In the genomic region with DNA sequence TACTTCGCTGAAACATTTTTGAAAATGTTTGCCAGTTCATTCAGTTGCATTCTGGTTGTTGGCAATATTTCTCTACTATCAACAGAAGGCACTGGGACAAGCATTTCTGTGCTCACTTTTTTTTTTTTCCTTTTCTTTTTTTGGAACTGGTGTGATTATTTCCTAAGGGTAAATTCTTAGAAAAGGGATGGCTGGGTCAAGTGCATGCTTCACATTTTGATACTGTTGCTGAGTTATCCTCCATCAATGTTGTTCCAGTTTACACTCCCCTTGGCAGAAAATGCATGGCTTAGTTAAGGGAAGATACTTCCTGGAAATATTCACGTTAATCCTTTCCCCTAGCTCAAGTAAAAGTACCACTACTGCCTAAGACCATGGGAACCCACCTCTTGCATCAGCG, we compare ENCODE assay signal across 21 cellular contexts.
"Had no signal": no experiment of that assay in that cellular context is flagged by ENCODE, and none has a peak within 500 bp of the region (broad histone marks: within the 10 kb centered on the region; RNA-seq: fewer than 3 reads in every experiment).

No MANE protein-coding gene starts in this region.

- H3K4me2 ChIP-seq: hepatocyte had no signal

- DNase-seq: dermis blood vessel endothelial cell; dorsolateral prefrontal cortex; effector CD4-positive, alpha-beta T cell; effector memory CD4-positive, alpha-beta T cell; foreskin keratinocyte; heart left ventricle; hypothalamus; immature natural killer cell; islet precursor cell; kidney; kidney glomerular epithelial cell; left colon; left ventricle myocardium inferior; lower lobe of right lung; mesenchymal stem cell; mucosa of descending colon had no signal

- H3K4me3 ChIP-seq: coronary artery, dorsolateral prefrontal cortex, esophagus muscularis mucosa, gastroesophageal sphincter, heart left ventricle, hepatocyte, left ventricle myocardium inferior, lower lobe of right lung, mucosa of descending colon had no signal

- H2AFZ ChIP-seq: hepatocyte had no signal

- H3K4me1 ChIP-seq: esophagus muscularis mucosa, foreskin keratinocyte, gastroesophageal sphincter, lower lobe of right lung had no signal

- H3K27ac ChIP-seq: coronary artery, dorsolateral prefrontal cortex, esophagus muscularis mucosa, foreskin keratinocyte, gastroesophageal sphincter, heart left ventricle, hepatocyte, left ventricle myocardium inferior, lower lobe of right lung had no signal

- H3K36me3 ChIP-seq: esophagus muscularis mucosa, gastroesophageal sphincter, heart left ventricle, left ventricle myocardium inferior, lower lobe of right lung had no signal

- ATAC-seq: foreskin keratinocyte, gastroesophageal sphincter, left colon, left lobe of liver, lower lobe of right lung, mucosa of descending colon had no signal

- H3K9me3 ChIP-seq: esophagus muscularis mucosa, gastroesophageal sphincter, heart left ventricle, left ventricle myocardium inferior, lower lobe of right lung, mucosa of descending colon had no signal

- H3K79me2 ChIP-seq: hepatocyte had no signal

- H3K27me3 ChIP-seq: dorsolateral prefrontal cortex, esophagus muscularis mucosa, foreskin keratinocyte, gastroesophageal sphincter, heart left ventricle, hepatocyte had no signal
